Comparison of ENCODE assay signal across 24 cellular contexts in genomic region chr1:4396571-4396970, GRCh38.
DNase-seq lines count a peak whose midpoint lies in the region; FAIRE-seq and TF ChIP-seq lines count a peak whose summit lies in the region.
"Had no signal": no experiment of that assay in that cellular context is flagged by ENCODE, and none has a peak within 500 bp of the region (broad histone marks: within the 10 kb centered on the region; RNA-seq: fewer than 3 reads in every experiment).

No MANE protein-coding gene starts in this region.

- H3K4me3 Mint-ChIP-seq in nephron = no peak overlapping the region
- H3K4me3 Mint-ChIP-seq: activated CD8-positive, alpha-beta T cell treated with anti-CD3 and anti-CD28 coated beads, Interleukin-2, amount 10 ng/mL, durations not matched to agents 7 days and 5 days; CD8-positive, alpha-beta memory T cell had no signal

- H3K27me3 Mint-ChIP-seq in nephron (ENCODE audit: low read depth) = peaks cover 46% of the 10 kb centered on the region

- DNase-seq in Ammon's horn (ENCODE audit: low spot score) (peak; percentile 65), ELF-1 (ENCODE audit: low read depth, low spot score) (peak; percentile 18), GM13977 (ENCODE audit: low spot score) (no peak), RCC 7860 (ENCODE audit: low spot score) (no peak), NCI-H774 (lab: John Stamatoyannopoulos, UW) (no peak), Kasumi-1 (lab: John Stamatoyannopoulos, UW) (no peak)
- DNase-seq: activated CD4-positive, alpha-beta T cell treated with anti-CD3 and anti-CD28 coated beads for 4 hours; activated CD8-positive, alpha-beta T cell treated with anti-CD3 and anti-CD28 coated beads, Interleukin-2, amount 10 ng/mL, durations not matched to agents 7 days and 5 days; activated naive CD4-positive, alpha-beta T cell treated with anti-CD3 and anti-CD28 coated beads, Interleukin-2, amount 50 U/mL, for 16 hours; amniotic stem cell; CD8-positive, alpha-beta memory T cell; mesendoderm; NCI-H82; Peyer's patch; psoas muscle; SIG-M5; stimulated activated CD4-positive, alpha-beta T cell treated with anti-CD3 and anti-CD28 coated beads, Interleukin-4, amount 100 ng/mL, for 24 hours; transverse colon had no signal

- no peak for FAIRE-seq in RCC 7860 (lab: Jason Lieb, UNC)
- FAIRE-seq: G401.6, HepG2 had no signal

- peak overlapping the region; percentile 72 for H3K27ac ChIP-seq in cingulate gyrus (ENCODE audit: low read depth, low read length)
- H3K27ac ChIP-seq: Peyer's patch, psoas muscle, transverse colon, VCaP had no signal

- peaks cover 14% of the 10 kb centered on the region for H3K9me3 Mint-ChIP-seq in nephron
- H3K9me3 Mint-ChIP-seq: activated T-helper 2 cell treated with anti-CD3 and anti-CD28 coated beads, Interferon-gamma antibody, Interleukin-2, Interleukin-4, amounts not matched to agents 10 μg/mL and 5 μg/mL and 100 μg/mL, durations not matched to agents 14 hours and 24 hours and 36 hours had no signal

- in situ Hi-C loops in GM13977 (cut with MboI; ENCODE audit: low pct_unique_long_range_greater_than_20kb, low sequenced_read_pairs, unreplicated experiment) = no loop called here

- TF ChIP-seq CTCF in nephron (IDR thresholded peaks at IDR 0.05; ENCODE audit: unreplicated experiment in 3 of 3) = no peak
- TF ChIP-seq CTCF in GM13977 (IDR thresholded peaks at IDR 0.05; ENCODE audit: extremely low read depth, insufficient read depth, missing control alignments) = no peak

- H3K4me1 Mint-ChIP-seq in nephron = peaks cover 6% of the 10 kb centered on the region
- H3K4me1 Mint-ChIP-seq: CD8-positive, alpha-beta memory T cell had no signal

- H3K36me3 Mint-ChIP-seq in nephron (ENCODE audit: low read depth) = no peaks in the 10 kb centered on the region
- H3K36me3 Mint-ChIP-seq: CD8-positive, alpha-beta memory T cell had no signal

- H3K27ac Mint-ChIP-seq in nephron = peak overlapping the region in 2 of 3 experiments; percentile 13 to 19
- H3K27ac Mint-ChIP-seq: activated CD8-positive, alpha-beta T cell treated with anti-CD3 and anti-CD28 coated beads, Interleukin-2, amount 10 ng/mL, durations not matched to agents 7 days and 5 days; activated T-helper 2 cell treated with anti-CD3 and anti-CD28 coated beads, Interferon-gamma antibody, Interleukin-2, Interleukin-4, amounts not matched to agents 10 μg/mL and 5 μg/mL and 100 μg/mL, durations not matched to agents 14 hours and 24 hours and 36 hours; CD8-positive, alpha-beta memory T cell had no signal

Comparison
In these comparisons a context has a peak if more than half of its experiments do, and no peak if none do; other contexts are left out.
1. DNase-seq: peak in Ammon's horn (single experiment) and ELF-1 (single experiment); none in GM13977 (single experiment), RCC 7860 (single experiment), NCI-H774 (single experiment) and Kasumi-1 (0 of 2).